In the genomic region with DNA sequence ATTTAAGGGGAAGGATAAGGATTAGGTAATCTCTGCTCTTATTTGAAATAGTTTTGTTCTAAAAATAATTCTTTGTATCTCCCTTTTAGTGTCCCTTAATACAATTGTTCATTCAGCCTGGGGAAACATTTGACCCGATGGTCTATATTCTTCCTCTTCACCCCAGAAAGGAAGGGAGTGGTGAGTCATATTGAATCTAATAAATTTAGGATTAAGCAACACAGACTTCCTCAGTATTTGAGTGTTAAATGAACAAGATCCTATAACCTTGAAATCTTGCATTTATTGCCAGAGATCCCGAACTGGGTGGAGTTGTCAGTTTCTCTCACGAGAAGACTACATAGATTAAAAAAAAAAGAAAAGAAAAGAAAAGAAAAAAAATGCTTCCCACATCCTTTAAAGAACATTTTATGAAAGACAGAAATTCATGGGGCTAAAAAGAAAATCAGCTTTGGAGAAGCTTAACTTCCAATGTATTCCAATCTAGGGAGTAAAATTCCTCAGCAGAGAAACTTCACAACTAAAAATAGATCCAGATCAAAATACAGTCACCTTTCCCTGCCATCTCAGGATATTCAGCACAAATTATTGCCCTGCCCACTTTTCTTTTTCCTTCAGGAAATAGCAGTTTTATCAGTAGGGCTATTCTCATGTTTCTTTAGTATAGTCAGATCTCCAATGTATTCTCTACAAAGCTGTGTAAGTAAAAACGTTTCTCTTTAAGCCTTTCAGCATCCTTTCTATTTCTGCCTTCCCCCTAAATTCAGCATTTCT, we compare ENCODE assay signal across 11 cellular contexts.
DNase-seq lines count a peak whose midpoint lies in the region; ATAC-seq and TF ChIP-seq lines count a peak whose summit lies in the region.
"Had no signal": no experiment of that assay in that cellular context is flagged by ENCODE, and none has a peak within 500 bp of the region (broad histone marks: within the 10 kb centered on the region; RNA-seq: fewer than 3 reads in every experiment).

No MANE protein-coding gene starts in this region.

- H3K36me3 ChIP-seq in right atrium auricular region, result no peaks in the 10 kb centered on the region
- no peaks in the 10 kb centered on the region for H3K36me3 ChIP-seq in SK-N-MC (ENCODE audit: insufficient read depth, low read length)
- H3K36me3 ChIP-seq in aorta (ENCODE audit: control insufficient read depth in 1 of 2, insufficient read depth in 2 of 2, low read length in 1 of 2), result no peaks in the 10 kb centered on the region

- ATAC-seq in Right ventricle myocardium superior (ENCODE audit: poor library complexity) (peak; percentile 39), aorta (ENCODE audit: low FRiP score) (peak; percentile 68), GM21619 (IDR thresholded peaks at IDR 0.05; ENCODE audit: unreplicated experiment) (no peak)

- no peak for DNase-seq in Right ventricle myocardium superior
- DNase-seq in right atrium auricular region (ENCODE audit: low spot score), result no peak
- DNase-seq in SK-N-MC (ENCODE audit: low read depth, low spot score), result no peak
- peak; percentile 68 for DNase-seq in foreskin melanocyte
- no peak for DNase-seq in aorta
- no peak for DNase-seq in activated CD8-positive, alpha-beta memory T cell treated with anti-CD3 and anti-CD28 coated beads, Interleukin-2, amount 50 U/mL, for 48 hours
- DNase-seq in activated CD4-positive, CD25-positive, alpha-beta regulatory T cell treated with anti-CD3 and anti-CD28 coated beads, Interleukin-2, amount 50 U/mL, for 72 hours, result no peak
- DNase-seq: DMS79 treated with DMSO at 0.1 percent for 48 hours; stimulated activated CD4-positive, alpha-beta T cell treated with anti-CD3 and anti-CD28 coated beads, Interleukin-12 subunit alpha, Interleukin-12 subunit beta, amount 100 ng/mL, for 4 hours had no signal

- 7 to 11% methylated on average over 4 of the region's 4 CpGs for WGBS in aorta, 2 donors

- H3K4me3 ChIP-seq in right atrium auricular region, result no peak overlapping the region
- peak overlapping the region; percentile 45 for H3K4me3 ChIP-seq in SK-N-MC
- no peak overlapping the region for H3K4me3 ChIP-seq in aorta (ENCODE audit: low read length in 2 of 2)
- H3K4me3 ChIP-seq: coronary artery had no signal

- H3K27ac ChIP-seq in right atrium auricular region, result no peak overlapping the region
- H3K27ac ChIP-seq in SK-N-MC, result peak overlapping the region; percentile 17; the same call in 1 of the 2 replicates
- no peak overlapping the region for H3K27ac ChIP-seq in aorta (ENCODE audit: low read depth in 1 of 2, low read length in 2 of 2)
- H3K27ac ChIP-seq: coronary artery had no signal

- no peaks in the 10 kb centered on the region for H3K9me3 ChIP-seq in right atrium auricular region
- no peaks in the 10 kb centered on the region for H3K9me3 ChIP-seq in SK-N-MC (ENCODE audit: low read depth, low read length)
- no peaks in the 10 kb centered on the region for H3K9me3 ChIP-seq in aorta (ENCODE audit: control insufficient read depth, low read length)

- H3K9ac ChIP-seq in SK-N-MC (ENCODE audit: insufficient read length), result peak overlapping the region; percentile 0

- H3K4me1 ChIP-seq in right atrium auricular region (peaks cover 0 to 6% of the 10 kb centered on the region in 2 donors), aorta (ENCODE audit: control insufficient read depth in 1 of 2, insufficient read depth in 2 of 2, low read length in 2 of 2) (peaks cover 0 to 6% of the 10 kb centered on the region in 2 donors)

- intact Hi-C loops in Right ventricle myocardium superior (cut with DNase I), result no loop called here
- intact Hi-C loops in aorta (cut with DNase I), result loop anchor here (5.0 kb wide), 2 partner anchors 37 to 68 kb away; no protein-coding TSS in a partner anchor

- TF ChIP-seq CTCF in right atrium auricular region (IDR thresholded peaks at IDR 0.05), result no peak

- no peaks in the 10 kb centered on the region for H3K27me3 ChIP-seq in right atrium auricular region
- no peaks in the 10 kb centered on the region for H3K27me3 ChIP-seq in aorta (ENCODE audit: control insufficient read depth in 1 of 2, insufficient read depth in 2 of 2, low read length in 1 of 2)
